In the genomic region with DNA sequence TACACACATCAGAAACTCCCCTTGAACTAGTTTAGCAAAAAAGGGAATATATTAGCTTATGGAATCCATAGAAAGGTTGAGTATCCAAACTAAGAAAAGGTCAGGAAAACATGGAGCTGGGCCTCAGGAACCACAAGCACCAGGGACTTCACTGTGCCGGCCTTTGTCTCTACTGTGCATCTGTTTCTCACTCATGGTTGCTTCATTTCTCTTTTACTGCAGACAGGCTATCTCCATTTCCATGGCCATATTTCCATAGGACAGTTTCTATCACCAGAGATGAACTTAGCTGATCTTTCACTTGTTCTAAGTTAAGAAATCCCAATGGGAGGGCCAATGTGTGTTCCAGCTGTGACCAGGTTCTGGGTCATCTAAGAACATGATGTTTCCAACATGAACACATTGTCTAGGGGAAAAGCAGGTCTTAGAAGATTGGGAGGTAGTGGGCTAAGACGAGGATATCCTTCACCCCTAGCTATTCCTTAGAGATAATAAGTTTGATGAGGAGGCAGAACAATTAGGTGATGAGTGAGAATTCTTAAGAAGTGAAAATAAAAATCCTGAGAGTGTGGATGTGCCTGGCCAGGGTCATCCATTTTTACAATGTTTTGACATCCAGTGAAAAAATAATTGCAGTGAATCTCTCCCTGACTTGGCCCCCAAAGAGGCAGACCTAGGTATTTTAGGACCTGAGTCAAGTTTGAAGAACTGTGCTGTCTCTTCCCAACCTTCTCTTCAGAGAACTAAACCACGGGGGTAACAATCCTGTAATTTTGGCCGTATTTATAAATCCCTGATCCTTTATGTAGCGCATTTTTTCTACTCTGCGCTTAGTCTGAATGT, we compare ENCODE assay signal across 2 cellular contexts.
TF ChIP-seq lines count a peak whose summit lies in the region.

No MANE protein-coding gene starts in this region.

TF ChIP-seq in K562, 482 proteins besides CTCF, POLR2A, EP300 and RAD21 (continues in another document):
- TF ChIP-seq NR2C1 (IDR thresholded peaks at IDR 0.05) (no peak), NR2C1 (tag; IDR thresholded peaks at IDR 0.05) (no peak), ARID2 (IDR thresholded peaks at IDR 0.05) (no peak), ZNF224 (CRISPR knock-in tag; IDR thresholded peaks at IDR 0.05) (no peak), ZNF197 (CRISPR knock-in tag; IDR thresholded peaks at IDR 0.05; ENCODE audit: low read depth) (no peak), CTBP1 (IDR thresholded peaks at IDR 0.05; ENCODE audit: borderline replicate concordance) (no peak), FOXJ3 (CRISPR knock-in tag; IDR thresholded peaks at IDR 0.05) (no peak), TCF7L2 (IDR thresholded peaks at IDR 0.05; ENCODE audit: low read depth, low read length) (no peak), GTF2F1 (IDR thresholded peaks at IDR 0.05; ENCODE audit: low read depth, low read length) (no peak), HNRNPLL (IDR thresholded peaks at IDR 0.05; ENCODE audit: low read depth, low read length, poor library complexity, severe bottlenecking) (no peak), GTF2A2 (tag; IDR thresholded peaks at IDR 0.05) (peak; percentile 51; the same call in 1 of the 2 replicates), ZNF23 (CRISPR knock-in tag; IDR thresholded peaks at IDR 0.05) (0 out of 2 replicates have a peak, but pooled peaks have one; percentile 16), MEIS2 (IDR thresholded peaks at IDR 0.05; ENCODE audit: partially characterized antibody) (no peak), ZNF282 (CRISPR knock-in tag; IDR thresholded peaks at IDR 0.05) (no peak), CXXC5 (CRISPR knock-in tag; IDR thresholded peaks at IDR 0.05) (no peak; the same call in none of the 2 replicates), CSDE1 (IDR thresholded peaks at IDR 0.05) (no peak; a peak in 1 of 4 replicates), ZNF431 (CRISPR knock-in tag; IDR thresholded peaks at IDR 0.05) (0 out of 2 replicates have a peak, but pooled peaks have one; percentile 29), SMARCA5 (IDR thresholded peaks at IDR 0.05) (no peak), PCBP2 (IDR thresholded peaks at IDR 0.05; ENCODE audit: low read depth, low read length, poor library complexity, severe bottlenecking) (no peak), ZNF561 (CRISPR knock-in tag; conservative IDR thresholded peaks at IDR 0.05) (0 out of 2 replicates have a peak, but pooled peaks have one; percentile 29), PTTG1 (tag; IDR thresholded peaks at IDR 0.05; ENCODE audit: low read depth) (peak; percentile 58; the same call in 1 of the 2 replicates), SRSF1 (IDR thresholded peaks at IDR 0.05; ENCODE audit: low read depth, low read length) (no peak), ZNF551 (CRISPR knock-in tag; IDR thresholded peaks at IDR 0.05) (no peak), ZNF717 (CRISPR knock-in tag; IDR thresholded peaks at IDR 0.05) (no peak), NR2F6 (CRISPR knock-in tag; IDR thresholded peaks at IDR 0.05) (0 out of 2 replicates have a peak, but pooled peaks have one; percentile 16), RBFOX2 (IDR thresholded peaks at IDR 0.05; ENCODE audit: low read depth, low read length) (no peak), SAFB2 (IDR thresholded peaks at IDR 0.05; ENCODE audit: borderline replicate concordance, low read depth, low read length, severe bottlenecking) (no peak), NR4A1 (CRISPR knock-in tag; IDR thresholded peaks at IDR 0.05) (no peak), NR4A1 (tag; IDR thresholded peaks at IDR 0.05) (no peak; the same call in none of the 2 replicates)
- TF ChIP-seq, protein P1, sequence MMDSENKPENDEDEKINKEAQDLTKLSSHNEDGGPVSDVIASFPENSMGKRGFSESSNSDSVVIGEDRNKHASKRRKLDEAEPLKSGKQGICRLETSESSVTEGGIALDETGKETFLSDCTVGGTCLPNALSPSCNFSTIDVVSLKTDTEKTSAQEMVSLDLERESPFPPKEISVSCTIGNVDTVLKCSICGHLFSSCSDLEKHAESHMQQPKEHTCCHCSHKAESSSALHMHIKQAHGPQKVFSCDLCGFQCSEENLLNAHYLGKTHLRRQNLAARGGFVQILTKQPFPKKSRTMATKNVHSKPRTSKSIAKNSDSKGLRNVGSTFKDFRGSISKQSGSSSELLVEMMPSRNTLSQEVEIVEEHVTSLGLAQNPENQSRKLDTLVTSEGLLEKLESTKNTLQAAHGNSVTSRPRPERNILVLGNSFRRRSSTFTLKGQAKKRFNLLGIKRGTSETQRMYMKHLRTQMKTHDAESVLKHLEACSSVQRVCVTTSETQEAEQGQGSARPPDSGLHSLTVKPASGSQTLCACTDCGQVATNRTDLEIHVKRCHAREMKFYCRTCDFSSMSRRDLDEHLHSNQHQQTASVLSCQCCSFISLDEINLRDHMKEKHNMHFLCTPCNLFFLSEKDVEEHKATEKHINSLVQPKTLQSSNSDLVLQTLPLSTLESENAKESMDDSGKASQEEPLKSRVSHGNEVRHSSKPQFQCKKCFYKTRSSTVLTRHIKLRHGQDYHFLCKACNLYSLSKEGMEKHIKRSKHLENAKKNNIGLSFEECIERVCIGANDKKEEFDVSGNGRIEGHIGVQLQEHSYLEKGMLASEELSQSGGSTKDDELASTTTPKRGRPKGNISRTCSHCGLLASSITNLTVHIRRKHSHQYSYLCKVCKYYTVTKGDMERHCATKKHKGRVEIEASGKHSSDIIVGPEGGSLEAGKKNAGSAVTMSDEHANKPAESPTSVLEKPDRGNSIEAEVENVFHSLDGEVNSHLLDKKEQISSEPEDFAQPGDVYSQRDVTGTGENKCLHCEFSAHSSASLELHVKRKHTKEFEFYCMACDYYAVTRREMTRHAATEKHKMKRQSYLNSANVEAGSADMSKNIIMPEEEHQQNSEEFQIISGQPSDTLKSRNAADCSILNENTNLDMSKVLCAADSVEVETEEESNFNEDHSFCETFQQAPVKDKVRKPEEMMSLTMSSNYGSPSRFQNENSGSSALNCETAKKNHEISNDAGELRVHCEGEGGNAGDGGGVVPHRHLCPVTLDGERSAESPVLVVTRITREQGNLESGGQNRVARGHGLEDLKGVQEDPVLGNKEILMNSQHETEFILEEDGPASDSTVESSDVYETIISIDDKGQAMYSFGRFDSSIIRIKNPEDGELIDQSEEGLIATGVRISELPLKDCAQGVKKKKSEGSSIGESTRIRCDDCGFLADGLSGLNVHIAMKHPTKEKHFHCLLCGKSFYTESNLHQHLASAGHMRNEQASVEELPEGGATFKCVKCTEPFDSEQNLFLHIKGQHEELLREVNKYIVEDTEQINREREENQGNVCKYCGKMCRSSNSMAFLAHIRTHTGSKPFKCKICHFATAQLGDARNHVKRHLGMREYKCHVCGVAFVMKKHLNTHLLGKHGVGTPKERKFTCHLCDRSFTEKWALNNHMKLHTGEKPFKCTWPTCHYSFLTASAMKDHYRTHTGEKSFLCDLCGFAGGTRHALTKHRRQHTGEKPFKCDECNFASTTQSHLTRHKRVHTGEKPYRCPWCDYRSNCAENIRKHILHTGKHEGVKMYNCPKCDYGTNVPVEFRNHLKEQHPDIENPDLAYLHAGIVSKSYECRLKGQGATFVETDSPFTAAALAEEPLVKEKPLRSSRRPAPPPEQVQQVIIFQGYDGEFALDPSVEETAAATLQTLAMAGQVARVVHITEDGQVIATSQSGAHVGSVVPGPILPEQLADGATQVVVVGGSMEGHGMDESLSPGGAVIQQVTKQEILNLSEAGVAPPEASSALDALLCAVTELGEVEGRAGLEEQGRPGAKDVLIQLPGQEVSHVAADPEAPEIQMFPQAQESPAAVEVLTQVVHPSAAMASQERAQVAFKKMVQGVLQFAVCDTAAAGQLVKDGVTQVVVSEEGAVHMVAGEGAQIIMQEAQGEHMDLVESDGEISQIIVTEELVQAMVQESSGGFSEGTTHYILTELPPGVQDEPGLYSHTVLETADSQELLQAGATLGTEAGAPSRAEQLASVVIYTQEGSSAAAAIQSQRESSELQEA (IDR thresholded peaks at IDR 0.05; ENCODE audit: low read depth) = no peak

TF ChIP-seq in liver, 16 proteins besides CTCF, POLR2A, EP300 and RAD21:
- TF ChIP-seq RXRA (IDR thresholded peaks at IDR 0.05) (peak; percentile 72 to 92), SP1 (IDR thresholded peaks at IDR 0.05) (peak; percentile 53), HNF4A (conservative IDR thresholded peaks at IDR 0.05) (peak in 1 of 2 donors; percentile 39)
- TF ChIP-seq, protein P2, sequence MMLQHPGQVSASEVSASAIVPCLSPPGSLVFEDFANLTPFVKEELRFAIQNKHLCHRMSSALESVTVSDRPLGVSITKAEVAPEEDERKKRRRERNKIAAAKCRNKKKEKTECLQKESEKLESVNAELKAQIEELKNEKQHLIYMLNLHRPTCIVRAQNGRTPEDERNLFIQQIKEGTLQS (IDR thresholded peaks at IDR 0.05) = no peak
TF ChIP-seq in liver: peak in this region for 3.
